ENCODE assay signal across 8 cellular contexts in genomic region chrX:1205681-1206611, GRCh38. TPM values are rescaled to one million over a fixed set of nuclear protein-coding genes. Genes with fewer than 3 reads are reported as not detected.
DNase-seq lines count a peak whose midpoint lies in the region; FAIRE-seq and TF ChIP-seq lines count a peak whose summit lies in the region.
"Had no signal": no experiment of that assay in that cellular context is flagged by ENCODE, and none has a peak within 500 bp of the region (broad histone marks: within the 10 kb centered on the region; RNA-seq: fewer than 3 reads in every experiment).

No MANE protein-coding gene starts in this region.

- no peak overlapping the region for H3K9ac ChIP-seq in endothelial cell of umbilical vein (replicated peaks; ENCODE audit: extremely low read depth, insufficient read depth, low read length)

- POLR2A ChIA-PET in HEK293 (lab: Yijun Ruan, JAX): no interaction called here
- POLR2A ChIA-PET in endothelial cell of umbilical vein (lab: Charles Lee): no interaction called here

- no peak overlapping the region for H3K27ac ChIP-seq in HEK293 (ENCODE audit: extremely low read depth, low read depth, low read length)
- H3K27ac ChIP-seq in endothelial cell of umbilical vein (ENCODE audit: insufficient read depth, low read depth, low read length): no peak overlapping the region
- no peak overlapping the region for H3K27ac ChIP-seq in tibial nerve

- dilution Hi-C loops in endothelial cell of umbilical vein (cut with MboI; ENCODE audit: extremely low pct_ligation_motif_present, low sequenced_read_pairs): no loop called here

- no peaks in the 10 kb centered on the region for H3K9me1 ChIP-seq in endothelial cell of umbilical vein (replicated peaks; ENCODE audit: control insufficient read depth, extremely low read depth, insufficient read depth, low read length)

- no peaks in the 10 kb centered on the region for H4K20me1 ChIP-seq in endothelial cell of umbilical vein (replicated peaks; ENCODE audit: control insufficient read depth, extremely low read depth, insufficient read depth, low read length)

- H2AFZ ChIP-seq in endothelial cell of umbilical vein (ENCODE audit: low read depth, low read length): peak overlapping the region; percentile 46

- DNase-seq in activated CD4-positive, alpha-beta T cell treated with anti-CD3 and anti-CD28 coated beads for 4 hours: peak; percentile 23 to 27
- DNase-seq in endothelial cell of umbilical vein (ENCODE audit: low read depth, low spot score): peak; percentile 65
- peak; percentile 9 for DNase-seq in mesenteric fat pad (ENCODE audit: low spot score)
- peak in 1 of 2 donors; percentile 10 for DNase-seq in tibial nerve (ENCODE audit: low spot score in 2 of 2)
- no peak for DNase-seq in activated gamma-delta T cell treated with Interleukin-2 at 50 U/mL for 16 hours
- no peak for DNase-seq in NCI-H510A treated with DMSO at 0.1 percent for 48 hours (lab: John Stamatoyannopoulos, UW)

- CTCF ChIA-PET in HEK293 (lab: Yijun Ruan, JAX): no interaction called here
- CTCF ChIA-PET in endothelial cell of umbilical vein (lab: Charles Lee): no interaction called here

- H3K4me1 ChIP-seq in HEK293 (ENCODE audit: control insufficient read depth, insufficient read depth, low read length): no peaks in the 10 kb centered on the region
- no peaks in the 10 kb centered on the region for H3K4me1 ChIP-seq in endothelial cell of umbilical vein (ENCODE audit: control insufficient read depth, extremely low read depth, insufficient read depth, low read length)
- peaks cover 0 to 28% (median 2%) of the 10 kb centered on the region in 4 donors for H3K4me1 ChIP-seq in tibial nerve

- peak in 1 of 2 donors; percentile 38 for TF ChIP-seq EP300 in tibial nerve (IDR thresholded peaks at IDR 0.05)

- peak overlapping the region; percentile 34 for H3K4me2 ChIP-seq in endothelial cell of umbilical vein (ENCODE audit: insufficient read depth, low read length)

- H3K4me3 ChIP-seq in HEK293 (ENCODE audit: low read depth, low read length) (peak overlapping the region; percentile 24), endothelial cell of umbilical vein (replicated peaks in 1 of 3; ENCODE audit: insufficient read depth in 1 of 3, low read depth in 1 of 3, low read length in 3 of 3) (no peak overlapping the region), tibial nerve (peak overlapping the region in 3 of 4 donors; percentile 20 to 45 (median 39))

- no peaks in the 10 kb centered on the region for H3K27me3 ChIP-seq in endothelial cell of umbilical vein (ENCODE audit: control insufficient read depth in 2 of 2, insufficient read depth in 2 of 2, low read length in 2 of 2)
- no peaks in the 10 kb centered on the region for H3K27me3 ChIP-seq in tibial nerve

- BruUV-seq in endothelial cell of umbilical vein (replicated peaks; lab: Mats Ljungman, UMichigan): no TSS peak

- H3K9me3 ChIP-seq in HEK293 (ENCODE audit: control insufficient read depth, insufficient read depth, low read depth, low read length) (no peaks in the 10 kb centered on the region), endothelial cell of umbilical vein (replicated peaks; ENCODE audit: control insufficient read depth, insufficient read depth, low read length) (no peaks in the 10 kb centered on the region), tibial nerve (no peaks in the 10 kb centered on the region)

- TF ChIP-seq POLR2A in endothelial cell of umbilical vein (IDR thresholded peaks at IDR 0.05; ENCODE audit: low read depth, low read length): no peak
- TF ChIP-seq POLR2A in tibial nerve (IDR thresholded peaks at IDR 0.05): no peak

- H3K36me3 ChIP-seq in HEK293 (ENCODE audit: control insufficient read depth in 2 of 2, insufficient read depth in 1 of 2, low read length in 2 of 2) (no peaks in the 10 kb centered on the region), endothelial cell of umbilical vein (ENCODE audit: control insufficient read depth in 2 of 2, extremely low read depth in 1 of 2, insufficient read depth in 2 of 2, low read length in 2 of 2) (no peaks in the 10 kb centered on the region), tibial nerve (no peaks in the 10 kb centered on the region)

- H3K79me2 ChIP-seq in endothelial cell of umbilical vein (ENCODE audit: control insufficient read depth, insufficient read depth, low read length): no peaks in the 10 kb centered on the region

- TF ChIP-seq CTCF in HEK293 (tag by site-specific recombination; IDR thresholded peaks at IDR 0.05) (no peak), endothelial cell of umbilical vein (IDR thresholded peaks at IDR 0.05; ENCODE audit: extremely low read depth in 1 of 2, insufficient read depth in 1 of 2, low read depth in 1 of 2, low read length in 2 of 2) (no peak), tibial nerve (IDR thresholded peaks at IDR 0.05) (no peak)

- intact Hi-C loops in endothelial cell of umbilical vein (cut with micrococcal nuclease): loop anchor here (1.0 kb wide), 1 partner anchor 40 kb away; no protein-coding TSS in a partner anchor

- FAIRE-seq in endothelial cell of umbilical vein (lab: Jason Lieb, UNC): peak; percentile 89
- FAIRE-seq: endometrium had no signal

- 2% methylated on average over 33 of the region's 33 CpGs for WGBS in tibial nerve, 2 donors

TF ChIP-seq in HEK293, 187 proteins besides CTCF, POLR2A, EP300 and RAD21 (continues in another document):
- TF ChIP-seq ZBTB1 (tag by site-specific recombination; IDR thresholded peaks at IDR 0.05) (no peak), ZSCAN5A (tag by site-specific recombination; IDR thresholded peaks at IDR 0.05) (no peak), ZSCAN23 (tag by site-specific recombination; IDR thresholded peaks at IDR 0.05) (no peak), ZNF785 (tag by site-specific recombination; IDR thresholded peaks at IDR 0.05) (no peak), ELK4 (IDR thresholded peaks at IDR 0.05; ENCODE audit: borderline replicate concordance, low read depth, low read length) (no peak), ZNF433 (tag by site-specific recombination; IDR thresholded peaks at IDR 0.05; ENCODE audit: low read depth) (no peak)

TF ChIP-seq in endothelial cell of umbilical vein, 7 proteins besides CTCF, POLR2A, EP300 and RAD21:
- TF ChIP-seq POLR2AphosphoS5 (IDR thresholded peaks at IDR 0.05; ENCODE audit: insufficient read depth, low read depth, low read length) (no peak), MAX (IDR thresholded peaks at IDR 0.05; ENCODE audit: insufficient read depth, insufficient read length) (no peak), MYC (IDR thresholded peaks at IDR 0.05; ENCODE audit: low read depth, low read length) (no peak), FOS (IDR thresholded peaks at IDR 0.05; ENCODE audit: borderline replicate concordance, insufficient read depth, low read length) (no peak), JUN (IDR thresholded peaks at IDR 0.05; ENCODE audit: borderline replicate concordance, insufficient read depth, insufficient read length, low read depth) (no peak), GATA2 (IDR thresholded peaks at IDR 0.05; ENCODE audit: insufficient read depth, insufficient read length, low read depth, low read length) (no peak), EZH2 (IDR thresholded peaks at IDR 0.05; ENCODE audit: borderline replicate concordance, low read depth, low read length, severe bottlenecking) (no peak)

RNA-seq across cellular contexts. Expression of gene CRLF2, which starts 6.5 kb away (rescaled TPM):
- total RNA-seq in endothelial cell of umbilical vein (not detected in 2 replicates), mesenteric fat pad (0.22 TPM), tibial nerve (1 to 10 TPM in 1 of 4 donors, under 1 TPM in 2, not detected in 1; 0.44 to 3.1 (median 0.84) TPM)
- not detected in 2 replicates for polyA plus RNA-seq in endothelial cell of umbilical vein
- not detected in 2 replicates for polyA plus RNA-seq in endothelial cell of umbilical vein (2011; cell fraction: cytosol; rRNA removed)
- not detected in 2 replicates for polyA plus RNA-seq in endothelial cell of umbilical vein (2011; cell fraction: nucleus; rRNA removed)
- not detected in 2 replicates for polyA plus RNA-seq in endothelial cell of umbilical vein (2012)
- polyA minus RNA-seq in endothelial cell of umbilical vein: not detected in 2 replicates
- polyA minus RNA-seq in endothelial cell of umbilical vein (2011; cell fraction: cytosol; rRNA and poly(A)+ RNA removed): 0.82 TPM
- not detected in 2 replicates for polyA minus RNA-seq in endothelial cell of umbilical vein (2011; cell fraction: nucleus; rRNA and poly(A)+ RNA removed)

Comparison
In these comparisons a context has a peak if more than half of its experiments do, and no peak if none do; other contexts are left out.
1. H3K4me3 ChIP-seq: peak in HEK293 (single experiment) and tibial nerve (3 of 4); none in endothelial cell of umbilical vein (0 of 3).
2. DNase-seq: peak in activated CD4-positive, alpha-beta T cell treated with anti-CD3 and anti-CD28 coated beads for 4 hours (2 of 2), endothelial cell of umbilical vein (single experiment) and mesenteric fat pad (single experiment); none in activated gamma-delta T cell treated with Interleukin-2 at 50 U/mL for 16 hours (single experiment) and NCI-H510A treated with DMSO at 0.1 percent for 48 hours (single experiment).